30 cellular contexts compared by ENCODE assay signal in the genomic region with DNA sequence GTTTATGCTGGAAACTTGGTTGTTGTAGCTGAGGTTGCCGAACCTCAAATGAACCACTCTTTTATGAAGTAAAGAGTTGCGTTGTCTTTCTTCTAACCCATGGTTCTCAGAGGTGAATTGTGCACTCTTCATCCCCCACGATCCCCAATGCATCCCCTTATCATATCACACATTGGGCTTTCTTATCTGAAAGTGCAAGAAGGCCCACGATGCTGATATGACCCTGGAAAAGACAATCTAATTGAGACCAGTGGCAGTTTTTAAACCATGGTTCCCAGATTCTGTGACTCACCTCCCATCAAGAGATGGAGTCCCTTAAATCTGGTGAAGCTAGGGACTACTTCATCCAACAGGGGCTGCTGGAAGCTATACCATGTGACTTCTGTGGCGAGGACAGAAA.
"Had no signal": no experiment of that assay in that cellular context is flagged by ENCODE, and none has a peak within 500 bp of the region (broad histone marks: within the 10 kb centered on the region; RNA-seq: fewer than 3 reads in every experiment).

No MANE protein-coding gene starts in this region.

- H3K27ac Mint-ChIP-seq: dendritic cell treated with granulocyte-macrophage colony-stimulating factor and Interleukin-4, amounts not matched to agents 40 ng/mL and 50 ng/mL, for 4 days; effector memory CD8-positive, alpha-beta T cell; endodermal cell had no signal

- H3K27ac ChIP-seq: colonic mucosa, coronary artery, dorsolateral prefrontal cortex, epithelial cell of prostate, esophagus muscularis mucosa, esophagus squamous epithelium, foreskin keratinocyte, gastrocnemius medialis, gastroesophageal sphincter, heart left ventricle, heart right ventricle, hepatocyte had no signal

- H3K79me2 ChIP-seq: hepatocyte had no signal

- DNase-seq: colonic mucosa; cortex of kidney; dermis blood vessel endothelial cell; dorsolateral prefrontal cortex; effector CD4-positive, alpha-beta T cell; effector CD8-positive, alpha-beta T cell; effector memory CD4-positive, alpha-beta T cell; effector memory CD8-positive, alpha-beta T cell; endodermal cell; erythroblast; esophagus squamous epithelium; foreskin fibroblast; foreskin keratinocyte; foreskin melanocyte; gastrocnemius medialis; glutamatergic neuron; head of caudate nucleus; heart left ventricle; heart right ventricle had no signal

- H3K27me3 ChIP-seq: colonic mucosa, gastrocnemius medialis, heart left ventricle, heart right ventricle had no signal

- H3K4me3 Mint-ChIP-seq: dendritic cell treated with granulocyte-macrophage colony-stimulating factor and Interleukin-4, amounts not matched to agents 40 ng/mL and 50 ng/mL, for 4 days; effector memory CD8-positive, alpha-beta T cell; endodermal cell had no signal

- H3K4me1 Mint-ChIP-seq: endodermal cell had no signal

- H3K4me3 ChIP-seq: colonic mucosa, coronary artery, dorsolateral prefrontal cortex, esophagus muscularis mucosa, esophagus squamous epithelium, gastrocnemius medialis, gastroesophageal sphincter, heart left ventricle, heart right ventricle, hepatocyte had no signal

- FAIRE-seq: colon, endometrium, endothelial cell of umbilical vein, frontal cortex had no signal

- H2AFZ ChIP-seq: hepatocyte had no signal

- H3K36me3 ChIP-seq: colonic mucosa, esophagus muscularis mucosa, esophagus squamous epithelium, gastrocnemius medialis, gastroesophageal sphincter, heart left ventricle, heart right ventricle had no signal

- H3K9me3 ChIP-seq: colonic mucosa, esophagus squamous epithelium, gastrocnemius medialis had no signal

- ATAC-seq: effector memory CD8-positive, alpha-beta T cell; esophagus mucosa; foreskin keratinocyte; gastrocnemius medialis; gastroesophageal sphincter; heart left ventricle; heart right ventricle had no signal

- H3K4me1 ChIP-seq: colonic mucosa, foreskin keratinocyte had no signal

- H3K4me2 ChIP-seq: hepatocyte had no signal
